ENCODE assay signal across 9 cellular contexts in genomic region chr4:38948551-38948950, GRCh38.
DNase-seq lines count a peak whose midpoint lies in the region; ATAC-seq and TF ChIP-seq lines count a peak whose summit lies in the region.
"Had no signal": no experiment of that assay in that cellular context is flagged by ENCODE, and none has a peak within 500 bp of the region (broad histone marks: within the 10 kb centered on the region; RNA-seq: fewer than 3 reads in every experiment).

No MANE protein-coding gene starts in this region.

- H3K27ac Mint-ChIP-seq in natural killer cell, result no peak overlapping the region
- H3K27ac Mint-ChIP-seq in stimulated activated effector memory CD8-positive, alpha-beta T cell treated with anti-CD3 and anti-CD28 coated beads, Interleukin-12 subunit alpha, Interleukin-12 subunit beta, amount 100 ng/mL, for 72 hours, result no peak overlapping the region

- peaks cover 10% of the 10 kb centered on the region for H3K4me1 ChIP-seq in A673 (ENCODE audit: insufficient read depth, low read length, poor library complexity, severe bottlenecking)
- H3K4me1 ChIP-seq in upper lobe of right lung, result no peaks in the 10 kb centered on the region
- peaks cover 7% of the 10 kb centered on the region for H3K4me1 ChIP-seq in effector memory CD4-positive, alpha-beta T cell (ENCODE audit: control insufficient read depth, insufficient read depth, low read length, poor library complexity, severe bottlenecking)

- no peaks in the 10 kb centered on the region for H3K36me3 ChIP-seq in A673 (ENCODE audit: insufficient read depth, low read length, poor library complexity, severe bottlenecking)
- H3K36me3 ChIP-seq in MG63, result peaks cover 2% of the 10 kb centered on the region; the same call in 1 of the 2 replicates
- peaks cover 24% of the 10 kb centered on the region for H3K36me3 ChIP-seq in upper lobe of right lung
- H3K36me3 ChIP-seq in effector memory CD4-positive, alpha-beta T cell (ENCODE audit: control insufficient read depth, insufficient read depth, low read length), result no peaks in the 10 kb centered on the region
- H3K36me3 ChIP-seq: neutrophil had no signal

- peaks cover 0 to 11% of the 10 kb centered on the region in 2 donors for H3K4me1 Mint-ChIP-seq in natural killer cell
- H3K4me1 Mint-ChIP-seq in stimulated activated effector memory CD8-positive, alpha-beta T cell treated with anti-CD3 and anti-CD28 coated beads, Interleukin-12 subunit alpha, Interleukin-12 subunit beta, amount 100 ng/mL, for 72 hours, result peaks cover 15% of the 10 kb centered on the region

- BruUV-seq in A673 (replicated peaks; lab: Mats Ljungman, UMichigan), result no TSS peak

- peak; percentile 62 for DNase-seq in A673 (ENCODE audit: low spot score)
- peak; percentile 83 for DNase-seq in MG63
- peak; percentile 86 for DNase-seq in dedifferentiated amniotic fluid mesenchymal stem cell (ENCODE audit: extremely low spot score)
- peak; percentile 50 for DNase-seq in middle frontal gyrus (ENCODE audit: extremely low spot score, low spot score)
- DNase-seq in upper lobe of right lung, result no peak
- no peak for DNase-seq in natural killer cell
- DNase-seq in stimulated activated effector memory CD8-positive, alpha-beta T cell treated with anti-CD3 and anti-CD28 coated beads, Interleukin-12 subunit alpha, Interleukin-12 subunit beta, amount 100 ng/mL, for 72 hours (ENCODE audit: low spot score in 2 of 2), result no peak
- DNase-seq in effector memory CD4-positive, alpha-beta T cell, result no peak

- H3K9me3 ChIP-seq in A673 (ENCODE audit: low read depth, low read length, poor library complexity, severe bottlenecking) (no peaks in the 10 kb centered on the region), MG63 (no peaks in the 10 kb centered on the region), upper lobe of right lung (no peaks in the 10 kb centered on the region)
- no peaks in the 10 kb centered on the region for H3K9me3 ChIP-seq in effector memory CD4-positive, alpha-beta T cell (ENCODE audit: control insufficient read depth, low read length)
- H3K9me3 ChIP-seq: neutrophil had no signal

- no peak overlapping the region for H3K27ac ChIP-seq in A673 (ENCODE audit: low read depth, low read length, poor library complexity, severe bottlenecking)
- no peak overlapping the region for H3K27ac ChIP-seq in upper lobe of right lung
- no peak overlapping the region for H3K27ac ChIP-seq in effector memory CD4-positive, alpha-beta T cell (ENCODE audit: insufficient read depth, low read length, poor library complexity, severe bottlenecking)
- H3K27ac ChIP-seq: neutrophil had no signal

- no peaks in the 10 kb centered on the region for H3K36me3 Mint-ChIP-seq in natural killer cell
- no peaks in the 10 kb centered on the region for H3K36me3 Mint-ChIP-seq in stimulated activated effector memory CD8-positive, alpha-beta T cell treated with anti-CD3 and anti-CD28 coated beads, Interleukin-12 subunit alpha, Interleukin-12 subunit beta, amount 100 ng/mL, for 72 hours

- intact Hi-C loops in A673 (cut with micrococcal nuclease; ENCODE audit: unreplicated experiment), result no loop called here
- intact Hi-C loops in upper lobe of right lung (cut with DNase I), result no loop called here
- intact Hi-C loops in natural killer cell (cut with micrococcal nuclease), result no loop called here

- H3K4me3 Mint-ChIP-seq in natural killer cell, result no peak overlapping the region
- H3K4me3 Mint-ChIP-seq in stimulated activated effector memory CD8-positive, alpha-beta T cell treated with anti-CD3 and anti-CD28 coated beads, Interleukin-12 subunit alpha, Interleukin-12 subunit beta, amount 100 ng/mL, for 72 hours, result no peak overlapping the region

- no peaks in the 10 kb centered on the region for H3K9me3 Mint-ChIP-seq in natural killer cell
- no peaks in the 10 kb centered on the region for H3K9me3 Mint-ChIP-seq in stimulated activated effector memory CD8-positive, alpha-beta T cell treated with anti-CD3 and anti-CD28 coated beads, Interleukin-12 subunit alpha, Interleukin-12 subunit beta, amount 100 ng/mL, for 72 hours

- no peak for ATAC-seq in upper lobe of right lung
- no peak for ATAC-seq in natural killer cell
- ATAC-seq in stimulated activated effector memory CD8-positive, alpha-beta T cell treated with anti-CD3 and anti-CD28 coated beads, Interleukin-12 subunit alpha, Interleukin-12 subunit beta, amount 100 ng/mL, for 72 hours, result no peak

- no peak overlapping the region for H3K4me3 ChIP-seq in A673 (ENCODE audit: low read depth, low read length, poor library complexity, severe bottlenecking)
- no peak overlapping the region for H3K4me3 ChIP-seq in MG63
- H3K4me3 ChIP-seq in upper lobe of right lung, result no peak overlapping the region
- H3K4me3 ChIP-seq in effector memory CD4-positive, alpha-beta T cell (ENCODE audit: insufficient read depth, low read depth, low read length, poor library complexity, severe bottlenecking), result no peak overlapping the region

- H3K27me3 Mint-ChIP-seq in natural killer cell (ENCODE audit: low read depth in 2 of 2), result peaks cover 0 to 6% of the 10 kb centered on the region in 2 donors

- POLR2A ChIA-PET in A673 (lab: Charles Lee; ENCODE audit: low non-redundant PET), result no interaction called here

- H3K27me3 ChIP-seq in A673 (replicated peaks; ENCODE audit: insufficient read depth, low read depth, low read length, poor library complexity), result no peaks in the 10 kb centered on the region
- no peaks in the 10 kb centered on the region for H3K27me3 ChIP-seq in MG63
- H3K27me3 ChIP-seq in upper lobe of right lung, result no peaks in the 10 kb centered on the region
- no peaks in the 10 kb centered on the region for H3K27me3 ChIP-seq in effector memory CD4-positive, alpha-beta T cell (replicated peaks; ENCODE audit: control insufficient read depth, insufficient read depth, low read length, poor library complexity, severe bottlenecking)
- H3K27me3 ChIP-seq: neutrophil had no signal

- no peak for TF ChIP-seq CTCF in A673 (conservative IDR thresholded peaks at IDR 0.05; ENCODE audit: low read depth, low read length)
- TF ChIP-seq CTCF in upper lobe of right lung (IDR thresholded peaks at IDR 0.05), result no peak
- TF ChIP-seq CTCF in natural killer cell (IDR thresholded peaks at IDR 0.05), result no peak

- CTCF ChIA-PET in A673 (lab: Charles Lee), result no interaction called here

Comparison
In these comparisons a context has a peak if more than half of its experiments do, and no peak if none do; other contexts are left out.
1. DNase-seq: peak in A673 (single experiment), MG63 (single experiment), dedifferentiated amniotic fluid mesenchymal stem cell (single experiment) and middle frontal gyrus (single experiment); none in upper lobe of right lung (single experiment), natural killer cell (single experiment), stimulated activated effector memory CD8-positive, alpha-beta T cell treated with anti-CD3 and anti-CD28 coated beads, Interleukin-12 subunit alpha, Interleukin-12 subunit beta, amount 100 ng/mL, for 72 hours (0 of 2) and effector memory CD4-positive, alpha-beta T cell (0 of 3).